Comparison of ENCODE assay signal across 8 cellular contexts in genomic region chr6:43427406-43428111, GRCh38.
DNase-seq lines count a peak whose midpoint lies in the region; ATAC-seq and FAIRE-seq lines count a peak whose summit lies in the region.

Gene ABCC10 (plus strand): TSS chr6:43427541. CDS start chr6:43427979, 438 bp downstream.

- ATAC-seq in HG03457 (IDR thresholded peaks at IDR 0.05; ENCODE audit: unreplicated experiment) = peak; percentile 79

- H3K27ac ChIP-seq in BLaER1 = peak within 1 kb of the TSS; percentile 71
- H3K27ac ChIP-seq in cingulate gyrus (ENCODE audit: low read depth, low read length) = peak within 1 kb of the TSS; percentile 91

- DNase-seq in GM19239 (ENCODE audit: insufficient read length, low spot score) (peak; percentile 97), NCI-H524 treated with DMSO at 0.1 percent for 48 hours (lab: John Stamatoyannopoulos, UW) (peak; percentile 71), kidney tubule cell (ENCODE audit: low spot score) (peak; percentile 95)
- peak; percentile 92 to 93 for DNase-seq in activated CD4-positive, alpha-beta T cell treated with anti-CD3 and anti-CD28 coated beads for 4 hours
- DNase-seq in stimulated activated CD4-positive, alpha-beta T cell treated with anti-CD3 and anti-CD28 coated beads, Interleukin-1b, Interleukin-23, amount 100 ng/mL, for 24 hours (ENCODE audit: low read depth in 4 of 4, low spot score in 1 of 4) = peak; percentile 81 to 92 (median 86)

- peaks cover 8% of the 10 kb centered on the region for H3K36me3 ChIP-seq in BLaER1

- peaks cover 7% of the 10 kb centered on the region for H4K20me1 ChIP-seq in BLaER1

- H3K27me3 ChIP-seq in BLaER1 = no peaks in the 10 kb centered on the region

- peak; percentile 99 for FAIRE-seq in GM19239 (lab: Jason Lieb, UNC)

- peak within 1 kb of the TSS; percentile 86 for H3K4me2 ChIP-seq in BLaER1

- peaks cover 26% of the 10 kb centered on the region for H3K4me1 ChIP-seq in BLaER1

- H3K9ac ChIP-seq in BLaER1 = peak within 1 kb of the TSS; percentile 83

- H3K4me3 ChIP-seq in BLaER1 = peak within 1 kb of the TSS; percentile 75

- H3K9me3 ChIP-seq in BLaER1 = peaks cover 9% of the 10 kb centered on the region; the same call in 1 of the 2 replicates

Comparison
In these comparisons a context has a peak if more than half of its experiments do, and no peak if none do; other contexts are left out.
1. Peak in every context shown above with its lines: DNase-seq, ATAC-seq, H3K4me3 ChIP-seq and H3K27ac ChIP-seq.